27 cellular contexts compared by ENCODE assay signal in genomic region chr11:10481567-10482349, GRCh38. TPM values are rescaled to one million over a fixed set of nuclear protein-coding genes. Genes with fewer than 3 reads are reported as not detected.
DNase-seq lines count a peak whose midpoint lies in the region; ATAC-seq lines count a peak whose summit lies in the region.
"Had no signal": no experiment of that assay in that cellular context is flagged by ENCODE, and none has a peak within 500 bp of the region (broad histone marks: within the 10 kb centered on the region; RNA-seq: fewer than 3 reads in every experiment).

No MANE protein-coding gene starts in this region.

- no peak overlapping the region for H3K27ac Mint-ChIP-seq in stimulated activated naive B cell treated with anti-CD40 and anti-IgM and Interleukin-4, amounts not matched to agents 10 μg/mL and 1 μg/mL and 100 μg/mL, for 72 hours
- H3K27ac Mint-ChIP-seq: activated CD4-positive, alpha-beta memory T cell treated with anti-CD3 and anti-CD28 coated beads, Interleukin-2, amount 10 ng/mL, durations not matched to agents 7 days and 5 days; progenitor cell of endocrine pancreas; type B pancreatic cell had no signal

- ATAC-seq in stimulated activated naive B cell treated with anti-CD40 and anti-IgM and Interleukin-4, amounts not matched to agents 10 μg/mL and 1 μg/mL and 100 μg/mL, for 72 hours (replicated peaks), result no peak
- no peak for ATAC-seq in GM18520 (IDR thresholded peaks at IDR 0.05; ENCODE audit: unreplicated experiment)
- ATAC-seq: activated CD4-positive, CD25-positive, alpha-beta regulatory T cell treated with anti-CD3 and anti-CD28 coated beads, Interleukin-2, amount 50 U/mL, for 24 hours; GM12878; heart right ventricle; left ventricle myocardium superior; sciatic nerve; stimulated activated naive CD8-positive, alpha-beta T cell treated with anti-CD3 and anti-CD28 coated beads, Interleukin-15, amount 100 ng/mL, for 72 hours had no signal

- DNase-seq in NCI-H510A treated with DMSO at 0.1 percent for 48 hours (lab: John Stamatoyannopoulos, UW), result peak; percentile 27
- DNase-seq in NCI-H510A (lab: John Stamatoyannopoulos, UW), result no peak
- peak; percentile 57 for DNase-seq in NCI-H187 treated with DMSO at 0.1 percent for 48 hours (lab: John Stamatoyannopoulos, UW)
- DNase-seq in substantia nigra (lab: John Stamatoyannopoulos, UW), result no peak
- no peak for DNase-seq in G401 (ENCODE audit: low spot score)
- DNase-seq in stimulated activated naive B cell treated with anti-CD40 and anti-IgM and Interleukin-4, amounts not matched to agents 10 μg/mL and 1 μg/mL and 100 μg/mL, for 72 hours, result no peak
- DNase-seq: activated CD4-positive, alpha-beta memory T cell treated with anti-CD3 and anti-CD28 coated beads, Interleukin-2, amount 10 ng/mL, durations not matched to agents 7 days and 5 days; activated gamma-delta T cell; activated T-cell treated with anti-CD3 and anti-CD28 coated beads for 4 hours; BE2C; COR-L47; effector CD4-positive, alpha-beta T cell; heart right ventricle; left ventricle myocardium superior; MV-4-11; NCI-H146; NK-92 treated with Interleukin-12 subunit alpha and Interleukin-12 subunit beta, amount 100 ng/mL, for 24 hours; stimulated activated naive CD8-positive, alpha-beta T cell treated with anti-CD3 and anti-CD28 coated beads, Interleukin-15, amount 100 ng/mL, for 72 hours had no signal

- in situ Hi-C loops in G401 (cut with HindIII; ENCODE audit: low sequenced_read_pairs), result no loop called here

- no peak overlapping the region for H3K4me3 Mint-ChIP-seq in stimulated activated naive B cell treated with anti-CD40 and anti-IgM and Interleukin-4, amounts not matched to agents 10 μg/mL and 1 μg/mL and 100 μg/mL, for 72 hours
- H3K4me3 Mint-ChIP-seq: activated CD4-positive, alpha-beta memory T cell treated with anti-CD3 and anti-CD28 coated beads, Interleukin-2, amount 10 ng/mL, durations not matched to agents 7 days and 5 days; brain; H9; stimulated activated naive CD8-positive, alpha-beta T cell treated with anti-CD3 and anti-CD28 coated beads, Interleukin-15, amount 100 ng/mL, for 72 hours; type B pancreatic cell had no signal

- no peaks in the 10 kb centered on the region for H3K27me3 Mint-ChIP-seq in stimulated activated naive B cell treated with anti-CD40 and anti-IgM and Interleukin-4, amounts not matched to agents 10 μg/mL and 1 μg/mL and 100 μg/mL, for 72 hours
- H3K27me3 Mint-ChIP-seq: activated CD4-positive, alpha-beta memory T cell treated with anti-CD3 and anti-CD28 coated beads, Interleukin-2, amount 10 ng/mL, durations not matched to agents 7 days and 5 days; brain; progenitor cell of endocrine pancreas; stimulated activated naive CD8-positive, alpha-beta T cell treated with anti-CD3 and anti-CD28 coated beads, Interleukin-15, amount 100 ng/mL, for 72 hours; type B pancreatic cell had no signal

- H3K27ac ChIP-seq in layer of hippocampus (ENCODE audit: low read depth, low read length) (peak overlapping the region; percentile 36), substantia nigra (ENCODE audit: low read depth, low read length, poor library complexity, severe bottlenecking) (peak overlapping the region; percentile 81)
- H3K27ac ChIP-seq: heart right ventricle had no signal

- no peaks in the 10 kb centered on the region for H3K27me3 ChIP-seq in layer of hippocampus (ENCODE audit: control insufficient read depth, insufficient read depth, low read length)
- H3K27me3 ChIP-seq: BE2C, heart right ventricle had no signal

- H3K9me3 Mint-ChIP-seq in stimulated activated naive B cell treated with anti-CD40 and anti-IgM and Interleukin-4, amounts not matched to agents 10 μg/mL and 1 μg/mL and 100 μg/mL, for 72 hours, result no peaks in the 10 kb centered on the region
- H3K9me3 Mint-ChIP-seq: activated CD4-positive, alpha-beta memory T cell treated with anti-CD3 and anti-CD28 coated beads, Interleukin-2, amount 10 ng/mL, durations not matched to agents 7 days and 5 days; brain; H9; stimulated activated naive CD8-positive, alpha-beta T cell treated with anti-CD3 and anti-CD28 coated beads, Interleukin-15, amount 100 ng/mL, for 72 hours; type B pancreatic cell had no signal

- peaks cover 15 to 29% of the 10 kb centered on the region in 2 donors for H3K4me1 Mint-ChIP-seq in stimulated activated naive B cell treated with anti-CD40 and anti-IgM and Interleukin-4, amounts not matched to agents 10 μg/mL and 1 μg/mL and 100 μg/mL, for 72 hours
- H3K4me1 Mint-ChIP-seq: activated CD4-positive, alpha-beta memory T cell treated with anti-CD3 and anti-CD28 coated beads, Interleukin-2, amount 10 ng/mL, durations not matched to agents 7 days and 5 days; H9 had no signal

- H3K36me3 Mint-ChIP-seq in stimulated activated naive B cell treated with anti-CD40 and anti-IgM and Interleukin-4, amounts not matched to agents 10 μg/mL and 1 μg/mL and 100 μg/mL, for 72 hours, result peaks cover 46 to 62% of the 10 kb centered on the region in 2 donors
- H3K36me3 Mint-ChIP-seq: brain, type B pancreatic cell had no signal

RNA-seq across cellular contexts. Expression of gene AMPD3, which starts 26.7 kb away (rescaled TPM):
- 0.54 and 1.8 TPM in 2 replicates for total RNA-seq in G401 (2014; rRNA removed; shearing (Covaris generic))

RNA-seq across cellular contexts. Expression of gene RNF141, which starts 59.2 kb away (rescaled TPM):
- total RNA-seq in G401 (2014; rRNA removed; shearing (Covaris generic)), result 24.2 and 27.7 TPM in 2 replicates

Comparison
In these comparisons a context has a peak if more than half of its experiments do, and no peak if none do; other contexts are left out.
1. DNase-seq: peak in NCI-H510A treated with DMSO at 0.1 percent for 48 hours (single experiment) and NCI-H187 treated with DMSO at 0.1 percent for 48 hours (single experiment); none in NCI-H510A (single experiment), substantia nigra (0 of 49), G401 (single experiment) and stimulated activated naive B cell treated with anti-CD40 and anti-IgM and Interleukin-4, amounts not matched to agents 10 μg/mL and 1 μg/mL and 100 μg/mL, for 72 hours (single experiment).